16 cellular contexts compared by ENCODE assay signal in genomic region chr12:46942579-46942978, GRCh38.
DNase-seq lines count a peak whose midpoint lies in the region; ATAC-seq and TF ChIP-seq lines count a peak whose summit lies in the region.
"Had no signal": no experiment of that assay in that cellular context is flagged by ENCODE, and none has a peak within 500 bp of the region (broad histone marks: within the 10 kb centered on the region; RNA-seq: fewer than 3 reads in every experiment).

No MANE protein-coding gene starts in this region.

- no peaks in the 10 kb centered on the region for H3K4me1 Mint-ChIP-seq in T-helper 2 cell treated with Interferon-gamma antibody and Interleukin-4, amounts not matched to agents 5 μg/mL and 100 μg/mL, for 36 hours (ENCODE audit: low read depth)

- no peaks in the 10 kb centered on the region for H3K36me3 Mint-ChIP-seq in T-helper 2 cell treated with Interferon-gamma antibody and Interleukin-4, amounts not matched to agents 5 μg/mL and 100 μg/mL, for 36 hours (ENCODE audit: low read depth)

- DNase-seq in AG04450 (ENCODE audit: low read depth, low spot score) (no peak), HPDE6-E6E7 (ENCODE audit: extremely low spot score) (peak; percentile 41), SW480 (ENCODE audit: low spot score) (peak; percentile 39), kidney glomerular epithelial cell (lab: John Stamatoyannopoulos, UW) (peak; percentile 59), SKM-1 treated with dmso at 0.1 percent for 144 hours (lab: John Stamatoyannopoulos, UW; ENCODE audit: unreplicated experiment) (no peak), NK-92 (lab: John Stamatoyannopoulos, UW; ENCODE audit: unreplicated experiment) (no peak)
- no peak for DNase-seq in T-helper 2 cell treated with Interferon-gamma antibody and Interleukin-4, amounts not matched to agents 5 μg/mL and 100 μg/mL, for 36 hours (ENCODE audit: low spot score)
- DNase-seq: activated CD4-positive, alpha-beta T cell treated with anti-CD3 and anti-CD28 coated beads, Interleukin-2, amount 50 U/mL, for 1 hour; aorta; mucosa of descending colon; NCI-H1092; NCI-H345; tibial artery had no signal

- peaks cover 4% of the 10 kb centered on the region for H3K27me3 Mint-ChIP-seq in T-helper 2 cell treated with Interferon-gamma antibody and Interleukin-4, amounts not matched to agents 5 μg/mL and 100 μg/mL, for 36 hours (ENCODE audit: low read depth)

- no peak overlapping the region for H3K4me3 ChIP-seq in AG04450 (ENCODE audit: low read depth, low read length)
- H3K4me3 ChIP-seq: mucosa of descending colon, PC-9, tibial artery had no signal

- H3K27me3 ChIP-seq in AG04450 (ENCODE audit: control insufficient read depth, insufficient read depth, low read length): no peaks in the 10 kb centered on the region
- H3K27me3 ChIP-seq: tibial artery had no signal

- CTCF ChIA-PET in AG04450 (lab: Charles Lee): interaction anchor here (0.6 to 2.0 kb wide), 5 partner anchors 18 to 817 kb away, joined by 3 to 8 read pairs (median 7); no protein-coding TSS in a partner anchor

- H3K9me3 Mint-ChIP-seq in T-helper 2 cell treated with Interferon-gamma antibody and Interleukin-4, amounts not matched to agents 5 μg/mL and 100 μg/mL, for 36 hours: no peaks in the 10 kb centered on the region
- H3K9me3 Mint-ChIP-seq: activated T-helper 1 cell treated with anti-CD3 and anti-CD28 coated beads, Interleukin-12 subunit alpha, Interleukin-12 subunit beta, Interleukin-2, Interleukin-4 antibody, amounts not matched to agents 30 ng/mL and 10 ng/mL and 1 ng/mL, durations not matched to agents 14 hours and 24 hours and 36 hours had no signal

- peak overlapping the region; percentile 59 for H3K27ac ChIP-seq in AG04450 (ENCODE audit: low read depth, low read length)
- H3K27ac ChIP-seq: PC-9, tibial artery had no signal

- H3K4me3 Mint-ChIP-seq in T-helper 2 cell treated with Interferon-gamma antibody and Interleukin-4, amounts not matched to agents 5 μg/mL and 100 μg/mL, for 36 hours: no peak overlapping the region
- H3K4me3 Mint-ChIP-seq: activated T-helper 1 cell treated with anti-CD3 and anti-CD28 coated beads, Interleukin-12 subunit alpha, Interleukin-12 subunit beta, Interleukin-2, Interleukin-4 antibody, amounts not matched to agents 30 ng/mL and 10 ng/mL and 1 ng/mL, durations not matched to agents 14 hours and 24 hours and 36 hours had no signal

- POLR2A ChIA-PET in AG04450 (lab: Yijun Ruan, JAX): interaction anchor here (0.7 to 0.9 kb wide), 2 partner anchors 132 to 586 kb away, joined by 4 to 6 read pairs; no protein-coding TSS in a partner anchor

- no peak for ATAC-seq in HG02798 (IDR thresholded peaks at IDR 0.05; ENCODE audit: poor library complexity, unreplicated experiment)
- ATAC-seq: mucosa of descending colon had no signal

- H3K27ac Mint-ChIP-seq in T-helper 2 cell treated with Interferon-gamma antibody and Interleukin-4, amounts not matched to agents 5 μg/mL and 100 μg/mL, for 36 hours: no peak overlapping the region
- H3K27ac Mint-ChIP-seq: activated T-helper 1 cell treated with anti-CD3 and anti-CD28 coated beads, Interleukin-12 subunit alpha, Interleukin-12 subunit beta, Interleukin-2, Interleukin-4 antibody, amounts not matched to agents 30 ng/mL and 10 ng/mL and 1 ng/mL, durations not matched to agents 14 hours and 24 hours and 36 hours had no signal

- no peak for TF ChIP-seq CTCF in AG04450 (IDR thresholded peaks at IDR 0.05; ENCODE audit: low read depth, low read length)

- no peaks in the 10 kb centered on the region for H3K9me3 ChIP-seq in AG04450 (ENCODE audit: control insufficient read depth, insufficient read depth, low read length)
- H3K9me3 ChIP-seq: mucosa of descending colon, tibial artery had no signal

Comparison
In these comparisons a context has a peak if more than half of its experiments do, and no peak if none do; other contexts are left out.
1. DNase-seq: peak in HPDE6-E6E7 (single experiment), SW480 (single experiment) and kidney glomerular epithelial cell (single experiment); none in AG04450 (single experiment), SKM-1 treated with dmso at 0.1 percent for 144 hours (single experiment), NK-92 (single experiment) and T-helper 2 cell treated with Interferon-gamma antibody and Interleukin-4, amounts not matched to agents 5 μg/mL and 100 μg/mL, for 36 hours (single experiment).